ENCODE assay signal across 9 cellular contexts in the genomic region with DNA sequence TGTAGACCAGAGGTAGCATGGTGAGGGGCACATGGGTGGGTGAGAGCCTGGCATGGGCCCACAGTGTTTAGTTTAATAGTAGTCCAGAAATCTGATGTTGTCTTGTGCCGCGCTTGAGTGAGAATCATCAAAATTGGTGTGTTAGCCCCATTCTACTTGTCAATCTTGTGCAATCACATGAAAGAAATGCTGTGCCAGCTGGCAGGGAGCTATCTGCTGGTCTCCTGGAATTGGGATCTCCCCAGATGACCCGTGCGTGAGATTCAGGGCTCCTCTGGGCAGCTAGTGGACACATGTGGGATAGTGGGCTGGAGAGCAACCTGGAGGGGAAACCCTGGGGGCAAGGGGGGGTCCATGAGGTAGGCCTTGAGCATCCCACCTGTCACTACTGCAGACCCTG.
"Had no signal": no experiment of that assay in that cellular context is flagged by ENCODE, and none has a peak within 500 bp of the region (broad histone marks: within the 10 kb centered on the region; RNA-seq: fewer than 3 reads in every experiment).

No MANE protein-coding gene starts in this region.

- H3K9me3 ChIP-seq: HAP-1 had no signal

- H3K4me3 ChIP-seq: GM23248, HAP-1, K562 had no signal

- H3K4me3 Mint-ChIP-seq: HFFc6 had no signal

- H3K27ac Mint-ChIP-seq: HFFc6 had no signal

- H3K4me1 ChIP-seq: HAP-1 had no signal

- ATAC-seq: HCT116, K562 had no signal

- H2AFZ ChIP-seq: GM23248 had no signal

- H3K36me3 ChIP-seq: HAP-1 had no signal

- H3K27ac ChIP-seq: GM23248, HL-60 had no signal

- FAIRE-seq: K562 had no signal

- H3K9ac ChIP-seq: GM23248 had no signal

- DNase-seq: GM23248, GOT3, H7, HFFc6, IMR-90 had no signal

- H3K9me3 Mint-ChIP-seq: HFFc6 had no signal
